In genomic region chr6:157145656-157146285, GRCh38 we compare ENCODE assay signal across 2 cellular contexts.
TF ChIP-seq lines count a peak whose summit lies in the region.

No MANE protein-coding gene starts in this region.

TF ChIP-seq in IMR-90, 13 proteins besides CTCF, POLR2A, EP300 and RAD21 (continued from another document):
- no peak for TF ChIP-seq RCOR1 (IDR thresholded peaks at IDR 0.05; ENCODE audit: insufficient replicate concordance, low read length)
- no peak for TF ChIP-seq MAZ (IDR thresholded peaks at IDR 0.05; ENCODE audit: borderline replicate concordance, low read depth, low read length)
- TF ChIP-seq MAFK (IDR thresholded peaks at IDR 0.05; ENCODE audit: low read depth, low read length), result no peak

TF ChIP-seq in HepG2, 621 proteins besides CTCF, POLR2A, EP300 and RAD21 (continued from another document):
- TF ChIP-seq ZBTB26 (CRISPR knock-in tag; IDR thresholded peaks at IDR 0.05; ENCODE audit: borderline replicate concordance) (no peak), ZNF205 (CRISPR knock-in tag; IDR thresholded peaks at IDR 0.05) (no peak), ZIK1 (CRISPR knock-in tag; IDR thresholded peaks at IDR 0.05; ENCODE audit: borderline replicate concordance, low read depth) (no peak), PREB (CRISPR knock-in tag; IDR thresholded peaks at IDR 0.05) (no peak), ZSCAN29 (CRISPR knock-in tag; conservative IDR thresholded peaks at IDR 0.05) (no peak), MTA1 (CRISPR knock-in tag; IDR thresholded peaks at IDR 0.05; ENCODE audit: borderline replicate concordance) (no peak), HDAC2 (CRISPR knock-in tag; IDR thresholded peaks at IDR 0.05) (no peak), TARDBP (CRISPR knock-in tag; IDR thresholded peaks at IDR 0.05) (no peak), MBNL3 (CRISPR knock-in tag; conservative IDR thresholded peaks at IDR 0.05) (no peak), PBX2 (CRISPR knock-in tag; IDR thresholded peaks at IDR 0.05) (no peak), PAXIP1 (CRISPR knock-in tag; conservative IDR thresholded peaks at IDR 0.05) (no peak)
TF ChIP-seq in HepG2: peak in this region for 0.
